Comparison of ENCODE assay signal across 20 cellular contexts in genomic region chr9:96935401-96935800, GRCh38. TPM values are rescaled to one million over a fixed set of nuclear protein-coding genes. Genes with fewer than 3 reads are reported as not detected.
"Had no signal": no experiment of that assay in that cellular context is flagged by ENCODE, and none has a peak within 500 bp of the region (broad histone marks: within the 10 kb centered on the region; RNA-seq: fewer than 3 reads in every experiment).

No MANE protein-coding gene starts in this region.

RNA-seq across cellular contexts. Expression of gene NUTM2G, which starts 6.8 kb away (rescaled TPM):
- total RNA-seq: activated B cell treated with CpG ODN at 0.5 μM for 24 hours; activated CD4-positive, alpha-beta memory T cell treated with anti-CD3 and anti-CD28 coated beads for 36 hours; activated CD8-positive, alpha-beta memory T cell treated with anti-CD3 and anti-CD28 coated beads for 36 hours; activated CD8-positive, alpha-beta memory T cell treated with anti-CD3 and anti-CD28 coated beads, Interleukin-2, amount 10 ng/mL, durations not matched to agents 7 days and 5 days; activated CD8-positive, alpha-beta T cell treated with anti-CD3 and anti-CD28 coated beads, Interleukin-2, amount 10 ng/mL, durations not matched to agents 7 days and 5 days; activated naive CD4-positive, alpha-beta T cell treated with anti-CD3 and anti-CD28 coated beads for 36 hours; activated naive CD8-positive, alpha-beta T cell treated with anti-CD3 and anti-CD28 coated beads for 36 hours; activated T-helper 1 cell treated with anti-CD3 and anti-CD28 coated beads, Interleukin-12 subunit alpha, Interleukin-12 subunit beta, Interleukin-2, Interleukin-4 antibody, amounts not matched to agents 30 ng/mL and 10 ng/mL and 1 ng/mL, durations not matched to agents 14 hours and 24 hours and 36 hours; activated T-helper 2 cell treated with anti-CD3 and anti-CD28 coated beads, Interferon-gamma antibody, Interleukin-2, Interleukin-4, amounts not matched to agents 10 μg/mL and 5 μg/mL and 100 μg/mL, durations not matched to agents 14 hours and 24 hours and 36 hours; adrenal gland; aorta; body of pancreas; colonic mucosa; esophagus squamous epithelium; fibroblast of lung; fibroblast of villous mesenchyme; gastroesophageal sphincter; glomerular endothelial cell; heart right ventricle; T-helper 17 cell had no signal
- polyA plus RNA-seq: adrenal gland, aorta, fibroblast of lung, heart right ventricle had no signal
